2 cellular contexts compared by ENCODE assay signal in genomic region chr21:44898851-44899767, GRCh38.
TF ChIP-seq lines count a peak whose summit lies in the region.

No MANE protein-coding gene starts in this region.

TF ChIP-seq in IMR-90, 13 proteins besides CTCF, POLR2A, EP300 and RAD21:
- no peak for TF ChIP-seq RFX5 (IDR thresholded peaks at IDR 0.05; ENCODE audit: low read depth, low read length)
- no peak for TF ChIP-seq MAFK (IDR thresholded peaks at IDR 0.05; ENCODE audit: low read depth, low read length)

TF ChIP-seq in K562, 482 proteins besides CTCF, POLR2A, EP300 and RAD21:
- TF ChIP-seq TAF15 (IDR thresholded peaks at IDR 0.05; ENCODE audit: low read depth, low read length), result no peak
- 0 out of 2 replicates have a peak, but pooled peaks have one; percentile 27 for TF ChIP-seq GABPB1 (CRISPR knock-in tag; IDR thresholded peaks at IDR 0.05)
- TF ChIP-seq E2F5 (CRISPR knock-in tag; IDR thresholded peaks at IDR 0.05), result peak; percentile 70; the same call in 1 of the 2 replicates
